ENCODE assay signal across 1 cellular context in genomic region chr4:53306729-53307128, GRCh38.
TF ChIP-seq lines count a peak whose summit lies in the region.

No MANE protein-coding gene starts in this region.

TF ChIP-seq in SK-N-SH treated with all-trans-retinoic acid at 6 μM for 48 hours, 23 proteins besides CTCF, POLR2A, EP300 and RAD21 (continued from another document):
- TF ChIP-seq, protein P1, sequence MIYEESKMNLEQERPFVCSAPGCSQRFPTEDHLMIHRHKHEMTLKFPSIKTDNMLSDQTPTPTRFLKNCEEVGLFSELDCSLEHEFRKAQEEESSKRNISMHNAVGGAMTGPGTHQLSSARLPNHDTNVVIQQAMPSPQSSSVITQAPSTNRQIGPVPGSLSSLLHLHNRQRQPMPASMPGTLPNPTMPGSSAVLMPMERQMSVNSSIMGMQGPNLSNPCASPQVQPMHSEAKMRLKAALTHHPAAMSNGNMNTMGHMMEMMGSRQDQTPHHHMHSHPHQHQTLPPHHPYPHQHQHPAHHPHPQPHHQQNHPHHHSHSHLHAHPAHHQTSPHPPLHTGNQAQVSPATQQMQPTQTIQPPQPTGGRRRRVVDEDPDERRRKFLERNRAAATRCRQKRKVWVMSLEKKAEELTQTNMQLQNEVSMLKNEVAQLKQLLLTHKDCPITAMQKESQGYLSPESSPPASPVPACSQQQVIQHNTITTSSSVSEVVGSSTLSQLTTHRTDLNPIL (CRISPR knock-in tag; IDR thresholded peaks at IDR 0.05; ENCODE audit: low read depth), result no peak
- TF ChIP-seq BACH2 (CRISPR knock-in tag; IDR thresholded peaks at IDR 0.05; ENCODE audit: borderline replicate concordance), result no peak
- TF ChIP-seq ARNTL (CRISPR knock-in tag; IDR thresholded peaks at IDR 0.05; ENCODE audit: borderline replicate concordance, low read depth), result no peak
- TF ChIP-seq ESRRG (CRISPR knock-in tag; IDR thresholded peaks at IDR 0.05), result no peak
TF ChIP-seq in SK-N-SH treated with all-trans-retinoic acid at 6 μM for 48 hours: peak in this region for 1.
